In the genomic region with DNA sequence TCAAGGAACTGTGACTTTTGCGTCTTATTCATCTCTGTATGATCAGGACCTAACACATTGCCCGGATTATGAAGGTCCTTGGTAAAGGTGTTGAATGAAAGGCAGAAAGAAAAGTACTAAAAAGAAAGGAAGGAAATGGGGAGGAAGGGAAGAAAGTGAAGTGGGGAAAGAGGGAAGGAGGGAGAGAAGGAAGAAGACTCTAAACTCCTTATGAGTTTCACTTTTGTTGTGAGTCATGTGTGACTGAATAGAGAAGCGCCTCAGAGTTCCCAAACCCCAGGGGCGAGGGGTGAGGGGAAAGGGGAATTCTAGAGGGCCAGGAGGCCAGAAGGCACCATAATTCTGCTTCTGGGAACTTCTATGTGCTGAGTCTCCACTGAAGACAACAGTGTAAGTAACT, we compare ENCODE assay signal across 1 cellular context.
A peak's percentile ranks its signal among the peaks of the same experiment; 100 is the strongest.
TF ChIP-seq lines count a peak whose summit lies in the region.

No MANE protein-coding gene starts in this region.

TF ChIP-seq in K562, 482 proteins besides CTCF, POLR2A, EP300 and RAD21 (continued from another document):
- TF ChIP-seq, protein P1, sequence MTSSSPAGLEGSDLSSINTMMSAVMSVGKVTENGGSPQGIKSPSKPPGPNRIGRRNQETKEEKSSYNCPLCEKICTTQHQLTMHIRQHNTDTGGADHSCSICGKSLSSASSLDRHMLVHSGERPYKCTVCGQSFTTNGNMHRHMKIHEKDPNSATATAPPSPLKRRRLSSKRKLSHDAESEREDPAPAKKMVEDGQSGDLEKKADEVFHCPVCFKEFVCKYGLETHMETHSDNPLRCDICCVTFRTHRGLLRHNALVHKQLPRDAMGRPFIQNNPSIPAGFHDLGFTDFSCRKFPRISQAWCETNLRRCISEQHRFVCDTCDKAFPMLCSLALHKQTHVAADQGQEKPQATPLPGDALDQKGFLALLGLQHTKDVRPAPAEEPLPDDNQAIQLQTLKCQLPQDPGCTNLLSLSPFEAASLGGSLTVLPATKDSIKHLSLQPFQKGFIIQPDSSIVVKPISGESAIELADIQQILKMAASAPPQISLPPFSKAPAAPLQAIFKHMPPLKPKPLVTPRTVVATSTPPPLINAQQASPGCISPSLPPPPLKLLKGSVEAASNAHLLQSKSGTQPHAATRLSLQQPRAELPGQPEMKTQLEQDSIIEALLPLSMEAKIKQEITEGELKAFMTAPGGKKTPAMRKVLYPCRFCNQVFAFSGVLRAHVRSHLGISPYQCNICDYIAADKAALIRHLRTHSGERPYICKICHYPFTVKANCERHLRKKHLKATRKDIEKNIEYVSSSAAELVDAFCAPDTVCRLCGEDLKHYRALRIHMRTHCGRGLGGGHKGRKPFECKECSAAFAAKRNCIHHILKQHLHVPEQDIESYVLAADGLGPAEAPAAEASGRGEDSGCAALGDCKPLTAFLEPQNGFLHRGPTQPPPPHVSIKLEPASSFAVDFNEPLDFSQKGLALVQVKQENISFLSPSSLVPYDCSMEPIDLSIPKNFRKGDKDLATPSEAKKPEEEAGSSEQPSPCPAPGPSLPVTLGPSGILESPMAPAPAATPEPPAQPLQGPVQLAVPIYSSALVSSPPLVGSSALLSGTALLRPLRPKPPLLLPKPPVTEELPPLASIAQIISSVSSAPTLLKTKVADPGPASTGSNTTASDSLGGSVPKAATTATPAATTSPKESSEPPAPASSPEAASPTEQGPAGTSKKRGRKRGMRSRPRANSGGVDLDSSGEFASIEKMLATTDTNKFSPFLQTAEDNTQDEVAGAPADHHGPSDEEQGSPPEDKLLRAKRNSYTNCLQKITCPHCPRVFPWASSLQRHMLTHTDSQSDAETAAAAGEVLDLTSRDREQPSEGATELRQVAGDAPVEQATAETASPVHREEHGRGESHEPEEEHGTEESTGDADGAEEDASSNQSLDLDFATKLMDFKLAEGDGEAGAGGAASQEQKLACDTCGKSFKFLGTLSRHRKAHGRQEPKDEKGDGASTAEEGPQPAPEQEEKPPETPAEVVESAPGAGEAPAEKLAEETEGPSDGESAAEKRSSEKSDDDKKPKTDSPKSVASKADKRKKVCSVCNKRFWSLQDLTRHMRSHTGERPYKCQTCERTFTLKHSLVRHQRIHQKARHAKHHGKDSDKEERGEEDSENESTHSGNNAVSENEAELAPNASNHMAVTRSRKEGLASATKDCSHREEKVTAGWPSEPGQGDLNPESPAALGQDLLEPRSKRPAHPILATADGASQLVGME (CRISPR knock-in tag; IDR thresholded peaks at IDR 0.05) = no peak
- TF ChIP-seq OTX1 (CRISPR knock-in tag; IDR thresholded peaks at IDR 0.05) (peak; percentile 58; the same call in 1 of the 2 replicates), SIN3B (IDR thresholded peaks at IDR 0.05; ENCODE audit: low read depth) (no peak)
- TF ChIP-seq, protein P2, sequence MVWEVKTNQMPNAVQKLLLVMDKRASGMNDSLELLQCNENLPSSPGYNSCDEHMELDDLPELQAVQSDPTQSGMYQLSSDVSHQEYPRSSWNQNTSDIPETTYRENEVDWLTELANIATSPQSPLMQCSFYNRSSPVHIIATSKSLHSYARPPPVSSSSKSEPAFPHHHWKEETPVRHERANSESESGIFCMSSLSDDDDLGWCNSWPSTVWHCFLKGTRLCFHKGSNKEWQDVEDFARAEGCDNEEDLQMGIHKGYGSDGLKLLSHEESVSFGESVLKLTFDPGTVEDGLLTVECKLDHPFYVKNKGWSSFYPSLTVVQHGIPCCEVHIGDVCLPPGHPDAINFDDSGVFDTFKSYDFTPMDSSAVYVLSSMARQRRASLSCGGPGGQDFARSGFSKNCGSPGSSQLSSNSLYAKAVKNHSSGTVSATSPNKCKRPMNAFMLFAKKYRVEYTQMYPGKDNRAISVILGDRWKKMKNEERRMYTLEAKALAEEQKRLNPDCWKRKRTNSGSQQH (CRISPR knock-in tag; IDR thresholded peaks at IDR 0.05) = peak; percentile 57; the same call in 1 of the 2 replicates
- TF ChIP-seq, protein P3, sequence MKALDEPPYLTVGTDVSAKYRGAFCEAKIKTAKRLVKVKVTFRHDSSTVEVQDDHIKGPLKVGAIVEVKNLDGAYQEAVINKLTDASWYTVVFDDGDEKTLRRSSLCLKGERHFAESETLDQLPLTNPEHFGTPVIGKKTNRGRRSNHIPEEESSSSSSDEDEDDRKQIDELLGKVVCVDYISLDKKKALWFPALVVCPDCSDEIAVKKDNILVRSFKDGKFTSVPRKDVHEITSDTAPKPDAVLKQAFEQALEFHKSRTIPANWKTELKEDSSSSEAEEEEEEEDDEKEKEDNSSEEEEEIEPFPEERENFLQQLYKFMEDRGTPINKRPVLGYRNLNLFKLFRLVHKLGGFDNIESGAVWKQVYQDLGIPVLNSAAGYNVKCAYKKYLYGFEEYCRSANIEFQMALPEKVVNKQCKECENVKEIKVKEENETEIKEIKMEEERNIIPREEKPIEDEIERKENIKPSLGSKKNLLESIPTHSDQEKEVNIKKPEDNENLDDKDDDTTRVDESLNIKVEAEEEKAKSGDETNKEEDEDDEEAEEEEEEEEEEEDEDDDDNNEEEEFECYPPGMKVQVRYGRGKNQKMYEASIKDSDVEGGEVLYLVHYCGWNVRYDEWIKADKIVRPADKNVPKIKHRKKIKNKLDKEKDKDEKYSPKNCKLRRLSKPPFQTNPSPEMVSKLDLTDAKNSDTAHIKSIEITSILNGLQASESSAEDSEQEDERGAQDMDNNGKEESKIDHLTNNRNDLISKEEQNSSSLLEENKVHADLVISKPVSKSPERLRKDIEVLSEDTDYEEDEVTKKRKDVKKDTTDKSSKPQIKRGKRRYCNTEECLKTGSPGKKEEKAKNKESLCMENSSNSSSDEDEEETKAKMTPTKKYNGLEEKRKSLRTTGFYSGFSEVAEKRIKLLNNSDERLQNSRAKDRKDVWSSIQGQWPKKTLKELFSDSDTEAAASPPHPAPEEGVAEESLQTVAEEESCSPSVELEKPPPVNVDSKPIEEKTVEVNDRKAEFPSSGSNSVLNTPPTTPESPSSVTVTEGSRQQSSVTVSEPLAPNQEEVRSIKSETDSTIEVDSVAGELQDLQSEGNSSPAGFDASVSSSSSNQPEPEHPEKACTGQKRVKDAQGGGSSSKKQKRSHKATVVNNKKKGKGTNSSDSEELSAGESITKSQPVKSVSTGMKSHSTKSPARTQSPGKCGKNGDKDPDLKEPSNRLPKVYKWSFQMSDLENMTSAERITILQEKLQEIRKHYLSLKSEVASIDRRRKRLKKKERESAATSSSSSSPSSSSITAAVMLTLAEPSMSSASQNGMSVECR (CRISPR knock-in tag; IDR thresholded peaks at IDR 0.05) = no peak
